In the genomic region with DNA sequence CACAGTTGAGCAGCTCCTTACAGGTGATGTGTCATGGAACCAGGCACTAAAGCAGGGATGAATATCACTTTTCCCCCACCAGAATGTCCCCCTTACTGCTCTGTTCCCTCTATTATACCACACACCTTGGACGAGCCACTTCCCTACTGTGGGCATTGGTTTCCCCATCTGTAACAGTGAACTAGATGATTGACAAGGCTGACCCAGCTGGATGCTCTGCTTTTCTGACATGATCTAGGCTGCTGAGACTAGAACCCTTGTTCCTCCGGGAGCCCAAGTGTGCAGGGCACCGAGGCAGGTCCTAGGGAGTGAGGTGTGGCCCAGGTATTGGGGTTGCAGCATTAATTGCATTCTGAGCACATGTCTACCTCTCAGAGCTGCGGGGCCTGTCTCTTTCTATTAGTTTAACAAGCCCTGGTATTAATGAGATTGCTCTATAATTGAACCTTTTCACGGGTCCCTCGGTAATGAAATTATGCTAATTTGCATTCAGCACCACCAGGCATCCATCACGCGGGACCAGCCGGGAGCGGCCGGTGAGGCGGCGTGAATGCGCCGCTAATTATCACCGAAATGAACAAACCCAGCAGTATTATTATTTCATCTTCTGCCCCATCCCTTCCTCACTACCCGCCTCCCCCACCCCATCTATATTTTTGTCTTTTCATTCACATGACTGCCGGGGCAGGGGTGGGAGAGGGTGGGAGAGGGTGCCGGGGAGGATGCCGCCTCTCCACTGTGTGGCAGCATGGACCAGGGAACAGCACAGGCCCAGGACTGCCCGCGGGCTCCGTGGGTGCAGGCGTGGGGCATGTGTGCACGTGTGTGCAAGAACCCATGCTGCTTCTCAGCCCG, we compare ENCODE assay signal across 17 cellular contexts.
DNase-seq lines count a peak whose midpoint lies in the region; ATAC-seq and TF ChIP-seq lines count a peak whose summit lies in the region.
"Had no signal": no experiment of that assay in that cellular context is flagged by ENCODE, and none has a peak within 500 bp of the region (broad histone marks: within the 10 kb centered on the region; RNA-seq: fewer than 3 reads in every experiment).

No MANE protein-coding gene starts in this region.

- no peaks in the 10 kb centered on the region for H3K9me3 ChIP-seq in RWPE2 (ENCODE audit: severe bottlenecking)
- H3K9me3 ChIP-seq: suprapubic skin had no signal

- H3K4me1 ChIP-seq in RWPE2 (ENCODE audit: insufficient read depth, poor library complexity, severe bottlenecking), result peaks cover 10% of the 10 kb centered on the region
- H3K4me1 ChIP-seq: suprapubic skin had no signal

- peak overlapping the region; percentile 64 for H3K27ac ChIP-seq in RWPE2 (ENCODE audit: poor library complexity, severe bottlenecking)
- H3K27ac ChIP-seq: suprapubic skin had no signal

- no peaks in the 10 kb centered on the region for H3K36me3 ChIP-seq in RWPE2 (ENCODE audit: low read depth)
- H3K36me3 ChIP-seq: suprapubic skin had no signal

- no peak for TF ChIP-seq CTCF in RWPE2 (IDR thresholded peaks at IDR 0.05; ENCODE audit: poor library complexity, severe bottlenecking)

- H3K27me3 ChIP-seq in RWPE2 (ENCODE audit: insufficient read depth, poor library complexity, severe bottlenecking), result no peaks in the 10 kb centered on the region
- H3K27me3 ChIP-seq: suprapubic skin had no signal

- no peak for ATAC-seq in RWPE2 (ENCODE audit: low read depth)
- no peak for ATAC-seq in GM21526 (IDR thresholded peaks at IDR 0.05; ENCODE audit: low FRiP score, unreplicated experiment)
- ATAC-seq in HG02588 (IDR thresholded peaks at IDR 0.05; ENCODE audit: unreplicated experiment), result no peak
- ATAC-seq: naive thymus-derived CD8-positive, alpha-beta T cell; sciatic nerve had no signal

- H3K4me3 ChIP-seq in RWPE2 (ENCODE audit: severe bottlenecking), result no peak overlapping the region
- H3K4me3 ChIP-seq: suprapubic skin had no signal

- DNase-seq in C1 segment of cervical spinal cord (lab: John Stamatoyannopoulos, UW), result peak in 9 of 14 donors; percentile 0 to 71 (median 54)
- DNase-seq in RWPE2 (ENCODE audit: low spot score), result no peak
- DNase-seq in globus pallidus (ENCODE audit: low spot score), result peak; percentile 81
- peak in 48 of 56 donors; percentile 18 to 77 (median 50) for DNase-seq in nucleus accumbens (lab: John Stamatoyannopoulos, UW)
- no peak for DNase-seq in NCI-H2029 (lab: John Stamatoyannopoulos, UW)
- DNase-seq in stimulated activated CD4-positive, alpha-beta T cell treated with anti-CD3 and anti-CD28 coated beads, Interleukin-2, amount 100 ng/mL, for 24 hours, result no peak
- DNase-seq: activated CD4-positive, alpha-beta T cell treated with anti-CD3 and anti-CD28 coated beads, Interleukin-2, amount 50 U/mL, for 4 hours; activated T-cell treated with anti-CD3 and anti-CD28 coated beads, Interleukin-2, amount 50 U/mL, for 48 hours; cerebellar nuclear complex; DMS 273 treated with DMSO at 0.1 percent for 48 hours; HCEC 1CT; naive thymus-derived CD8-positive, alpha-beta T cell; NCI-H1694 treated with DMSO at 0.1 percent for 48 hours had no signal

Comparison
In these comparisons a context has a peak if more than half of its experiments do, and no peak if none do; other contexts are left out.
1. DNase-seq: peak in C1 segment of cervical spinal cord (9 of 14), globus pallidus (single experiment) and nucleus accumbens (48 of 56); none in RWPE2 (single experiment), NCI-H2029 (single experiment) and stimulated activated CD4-positive, alpha-beta T cell treated with anti-CD3 and anti-CD28 coated beads, Interleukin-2, amount 100 ng/mL, for 24 hours (0 of 2).